ENCODE assay signal across 1 cellular context in the genomic region with DNA sequence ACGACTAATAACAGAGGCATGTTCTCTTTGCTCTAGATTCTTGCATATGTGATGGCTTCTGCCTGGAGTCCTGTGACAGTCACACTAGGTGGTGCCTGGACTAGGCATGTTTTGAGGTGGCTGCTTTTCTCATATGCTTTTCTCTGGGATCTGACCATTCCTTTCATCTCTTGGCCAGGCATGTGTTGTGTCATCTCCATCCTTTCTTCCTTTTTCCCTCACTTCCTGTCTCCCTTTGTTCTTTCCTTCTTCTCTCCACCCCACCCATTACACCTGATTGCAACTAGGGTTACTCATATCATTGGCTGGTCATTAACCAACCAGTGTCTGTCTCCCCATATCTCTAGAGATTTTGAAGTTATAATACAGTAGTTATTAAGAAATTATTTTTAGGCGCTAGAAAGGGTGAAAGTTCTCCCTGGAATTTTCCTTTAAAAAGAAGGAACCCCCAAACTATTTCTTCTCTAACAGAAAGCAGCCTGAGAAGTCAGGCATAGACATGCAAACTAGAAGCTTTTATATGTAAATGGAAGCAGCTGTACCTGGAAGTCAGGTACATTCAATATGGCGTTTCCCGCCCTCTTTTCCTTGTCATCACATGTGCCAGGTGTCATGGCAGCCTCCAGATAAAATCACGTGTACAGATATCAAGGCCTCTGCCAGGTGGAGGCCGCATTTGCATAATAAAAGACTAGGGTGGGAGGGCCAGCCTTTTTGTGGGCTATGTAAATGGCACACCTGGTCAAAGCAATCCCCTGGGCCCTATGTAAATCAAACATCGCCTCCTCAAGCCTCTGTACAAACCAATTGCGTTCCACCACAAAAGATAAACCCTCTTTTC.
TF ChIP-seq lines count a peak whose summit lies in the region.

No MANE protein-coding gene starts in this region.

TF ChIP-seq in GM23338, 12 proteins besides CTCF, POLR2A, EP300 and RAD21 (continued from another document):
- TF ChIP-seq, protein P1, sequence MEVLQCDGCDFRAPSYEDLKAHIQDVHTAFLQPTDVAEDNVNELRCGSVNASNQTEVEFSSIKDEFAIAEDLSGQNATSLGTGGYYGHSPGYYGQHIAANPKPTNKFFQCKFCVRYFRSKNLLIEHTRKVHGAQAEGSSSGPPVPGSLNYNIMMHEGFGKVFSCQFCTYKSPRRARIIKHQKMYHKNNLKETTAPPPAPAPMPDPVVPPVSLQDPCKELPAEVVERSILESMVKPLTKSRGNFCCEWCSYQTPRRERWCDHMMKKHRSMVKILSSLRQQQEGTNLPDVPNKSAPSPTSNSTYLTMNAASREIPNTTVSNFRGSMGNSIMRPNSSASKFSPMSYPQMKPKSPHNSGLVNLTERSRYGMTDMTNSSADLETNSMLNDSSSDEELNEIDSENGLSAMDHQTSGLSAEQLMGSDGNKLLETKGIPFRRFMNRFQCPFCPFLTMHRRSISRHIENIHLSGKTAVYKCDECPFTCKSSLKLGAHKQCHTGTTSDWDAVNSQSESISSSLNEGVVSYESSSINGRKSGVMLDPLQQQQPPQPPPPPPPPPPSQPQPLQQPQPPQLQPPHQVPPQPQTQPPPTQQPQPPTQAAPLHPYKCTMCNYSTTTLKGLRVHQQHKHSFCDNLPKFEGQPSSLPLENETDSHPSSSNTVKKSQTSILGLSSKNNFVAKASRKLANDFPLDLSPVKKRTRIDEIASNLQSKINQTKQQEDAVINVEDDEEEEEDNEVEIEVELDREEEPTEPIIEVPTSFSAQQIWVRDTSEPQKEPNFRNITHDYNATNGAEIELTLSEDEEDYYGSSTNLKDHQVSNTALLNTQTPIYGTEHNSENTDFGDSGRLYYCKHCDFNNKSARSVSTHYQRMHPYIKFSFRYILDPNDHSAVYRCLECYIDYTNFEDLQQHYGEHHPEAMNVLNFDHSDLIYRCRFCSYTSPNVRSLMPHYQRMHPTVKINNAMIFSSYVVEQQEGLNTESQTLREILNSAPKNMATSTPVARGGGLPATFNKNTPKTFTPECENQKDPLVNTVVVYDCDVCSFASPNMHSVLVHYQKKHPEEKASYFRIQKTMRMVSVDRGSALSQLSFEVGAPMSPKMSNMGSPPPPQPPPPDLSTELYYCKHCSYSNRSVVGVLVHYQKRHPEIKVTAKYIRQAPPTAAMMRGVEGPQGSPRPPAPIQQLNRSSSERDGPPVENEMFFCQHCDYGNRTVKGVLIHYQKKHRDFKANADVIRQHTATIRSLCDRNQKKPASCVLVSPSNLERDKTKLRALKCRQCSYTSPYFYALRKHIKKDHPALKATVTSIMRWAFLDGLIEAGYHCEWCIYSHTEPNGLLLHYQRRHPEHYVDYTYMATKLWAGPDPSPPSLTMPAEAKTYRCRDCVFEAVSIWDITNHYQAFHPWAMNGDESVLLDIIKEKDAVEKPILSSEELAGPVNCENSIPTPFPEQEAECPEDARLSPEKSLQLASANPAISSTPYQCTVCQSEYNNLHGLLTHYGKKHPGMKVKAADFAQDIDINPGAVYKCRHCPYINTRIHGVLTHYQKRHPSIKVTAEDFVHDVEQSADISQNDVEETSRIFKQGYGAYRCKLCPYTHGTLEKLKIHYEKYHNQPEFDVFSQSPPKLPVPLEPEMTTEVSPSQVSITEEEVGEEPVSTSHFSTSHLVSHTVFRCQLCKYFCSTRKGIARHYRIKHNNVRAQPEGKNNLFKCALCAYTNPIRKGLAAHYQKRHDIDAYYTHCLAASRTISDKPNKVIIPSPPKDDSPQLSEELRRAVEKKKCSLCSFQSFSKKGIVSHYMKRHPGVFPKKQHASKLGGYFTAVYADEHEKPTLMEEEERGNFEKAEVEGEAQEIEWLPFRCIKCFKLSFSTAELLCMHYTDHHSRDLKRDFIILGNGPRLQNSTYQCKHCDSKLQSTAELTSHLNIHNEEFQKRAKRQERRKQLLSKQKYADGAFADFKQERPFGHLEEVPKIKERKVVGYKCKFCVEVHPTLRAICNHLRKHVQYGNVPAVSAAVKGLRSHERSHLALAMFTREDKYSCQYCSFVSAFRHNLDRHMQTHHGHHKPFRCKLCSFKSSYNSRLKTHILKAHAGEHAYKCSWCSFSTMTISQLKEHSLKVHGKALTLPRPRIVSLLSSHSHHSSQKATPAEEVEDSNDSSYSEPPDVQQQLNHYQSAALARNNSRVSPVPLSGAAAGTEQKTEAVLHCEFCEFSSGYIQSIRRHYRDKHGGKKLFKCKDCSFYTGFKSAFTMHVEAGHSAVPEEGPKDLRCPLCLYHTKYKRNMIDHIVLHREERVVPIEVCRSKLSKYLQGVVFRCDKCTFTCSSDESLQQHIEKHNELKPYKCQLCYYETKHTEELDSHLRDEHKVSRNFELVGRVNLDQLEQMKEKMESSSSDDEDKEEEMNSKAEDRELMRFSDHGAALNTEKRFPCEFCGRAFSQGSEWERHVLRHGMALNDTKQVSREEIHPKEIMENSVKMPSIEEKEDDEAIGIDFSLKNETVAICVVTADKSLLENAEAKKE (CRISPR knock-in tag; IDR thresholded peaks at IDR 0.05), result peak; percentile 89
- TF ChIP-seq EZH2phosphoT487 (IDR thresholded peaks at IDR 0.05; ENCODE audit: unreplicated experiment), result no peak
